In the genomic region with DNA sequence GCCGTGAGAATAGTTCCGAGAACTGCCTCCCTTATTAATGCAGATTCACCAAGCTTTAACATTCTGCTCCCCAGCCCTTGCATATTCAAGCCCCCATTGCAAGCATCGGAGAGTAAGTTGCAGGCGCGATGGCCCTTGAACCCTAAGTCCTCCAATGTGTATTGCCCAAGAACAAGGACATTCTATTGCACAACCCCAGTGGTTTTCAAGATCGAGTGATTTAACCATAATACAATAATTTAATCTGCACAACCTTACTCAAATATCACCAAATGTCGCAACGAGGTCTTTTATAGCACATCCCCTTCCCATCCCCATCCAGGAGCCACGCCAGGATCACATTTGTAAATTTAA, we compare ENCODE assay signal across 8 cellular contexts. TPM values are rescaled to one million over a fixed set of nuclear protein-coding genes. Genes with fewer than 3 reads are reported as not detected.
A peak's percentile ranks its signal among the peaks of the same experiment; 100 is the strongest.
DNase-seq lines count a peak whose midpoint lies in the region; ATAC-seq and TF ChIP-seq lines count a peak whose summit lies in the region.

No MANE protein-coding gene starts in this region.

- WGBS in aorta, 2 donors = 25 to 29% methylated on average over 9 of the region's 9 CpGs

- H3K36me3 Mint-ChIP-seq in stimulated activated naive CD8-positive, alpha-beta T cell treated with anti-CD3 and anti-CD28 coated beads, Interleukin-15, Interleukin-2, amounts not matched to agents 100 ng/mL and 50 ng/mL, for 24 hours (ENCODE audit: low read depth) = no peaks in the 10 kb centered on the region

- intact Hi-C loops in dorsolateral prefrontal cortex (cut with DNase I) = loop anchor here (1.0 to 5.0 kb wide), 7 partner anchors 23 to 479 kb away; partner anchors contain the start of gene TMCC1 (in 1 of the 2)
- intact Hi-C loops in aorta (cut with DNase I) = loop anchor here (2.0 to 5.0 kb wide), 4 partner anchors 136 to 307 kb away; no protein-coding TSS in a partner anchor

- no peaks in the 10 kb centered on the region for H3K27me3 Mint-ChIP-seq in stimulated activated naive CD8-positive, alpha-beta T cell treated with anti-CD3 and anti-CD28 coated beads, Interleukin-15, Interleukin-2, amounts not matched to agents 100 ng/mL and 50 ng/mL, for 24 hours

- H3K4me3 Mint-ChIP-seq in stimulated activated naive CD8-positive, alpha-beta T cell treated with anti-CD3 and anti-CD28 coated beads, Interleukin-15, Interleukin-2, amounts not matched to agents 100 ng/mL and 50 ng/mL, for 24 hours = peak overlapping the region; percentile 90

- no peaks in the 10 kb centered on the region for H3K9me3 Mint-ChIP-seq in stimulated activated naive CD8-positive, alpha-beta T cell treated with anti-CD3 and anti-CD28 coated beads, Interleukin-15, Interleukin-2, amounts not matched to agents 100 ng/mL and 50 ng/mL, for 24 hours

- H3K4me3 ChIP-seq in dorsolateral prefrontal cortex (peak overlapping the region; percentile 46 to 85 (median 71)), muscle layer of colon (ENCODE audit: low read depth in 1 of 2, low read length in 2 of 2) (peak overlapping the region in 1 of 2 donors; percentile 72), aorta (ENCODE audit: low read length in 2 of 2) (no peak overlapping the region)

- ATAC-seq in stimulated activated naive CD8-positive, alpha-beta T cell treated with anti-CD3 and anti-CD28 coated beads, Interleukin-15, Interleukin-2, amounts not matched to agents 100 U/mL and 50 U/mL, for 24 hours = no peak
- peak; percentile 1 for ATAC-seq in aorta (ENCODE audit: low FRiP score)
- no peak for ATAC-seq in HG02798 (IDR thresholded peaks at IDR 0.05; ENCODE audit: poor library complexity, unreplicated experiment)

- H3K27ac ChIP-seq in dorsolateral prefrontal cortex (peak overlapping the region in 57 of 59 donors; percentile 63 to 98 (median 94)), muscle layer of colon (ENCODE audit: low read depth, low read length) (peak overlapping the region; percentile 95), aorta (ENCODE audit: low read depth in 1 of 2, low read length in 2 of 2) (peak overlapping the region in 1 of 2 donors; percentile 98)

- no peak for DNase-seq in stimulated activated naive CD8-positive, alpha-beta T cell treated with anti-CD3 and anti-CD28 coated beads, Interleukin-15, Interleukin-2, amounts not matched to agents 100 U/mL and 50 U/mL, for 24 hours
- DNase-seq in dorsolateral prefrontal cortex (no peak), aorta (no peak), GOT3 (lab: John Stamatoyannopoulos, UW) (no peak), DMS153 (lab: John Stamatoyannopoulos, UW) (no peak)

- H3K9me3 ChIP-seq in muscle layer of colon (ENCODE audit: low read length) (no peaks in the 10 kb centered on the region), aorta (ENCODE audit: control insufficient read depth, low read length) (no peaks in the 10 kb centered on the region)

- H3K27ac Mint-ChIP-seq in stimulated activated naive CD8-positive, alpha-beta T cell treated with anti-CD3 and anti-CD28 coated beads, Interleukin-15, Interleukin-2, amounts not matched to agents 100 ng/mL and 50 ng/mL, for 24 hours = no peak overlapping the region

- peak overlapping the region; percentile 68 for H3K9ac ChIP-seq in muscle layer of colon (ENCODE audit: low read length)

- H3K27me3 ChIP-seq in dorsolateral prefrontal cortex = no peaks in the 10 kb centered on the region
- no peaks in the 10 kb centered on the region for H3K27me3 ChIP-seq in muscle layer of colon (ENCODE audit: control insufficient read depth in 1 of 2, insufficient read depth in 2 of 2, low read length in 2 of 2)
- no peaks in the 10 kb centered on the region for H3K27me3 ChIP-seq in aorta (ENCODE audit: control insufficient read depth in 1 of 2, insufficient read depth in 2 of 2, low read length in 1 of 2)

- H3K4me1 Mint-ChIP-seq in stimulated activated naive CD8-positive, alpha-beta T cell treated with anti-CD3 and anti-CD28 coated beads, Interleukin-15, Interleukin-2, amounts not matched to agents 100 ng/mL and 50 ng/mL, for 24 hours (ENCODE audit: low read depth) = peaks cover 18% of the 10 kb centered on the region

- H3K36me3 ChIP-seq in muscle layer of colon (ENCODE audit: insufficient read depth, low read length) (no peaks in the 10 kb centered on the region), aorta (ENCODE audit: control insufficient read depth in 1 of 2, insufficient read depth in 2 of 2, low read length in 1 of 2) (no peaks in the 10 kb centered on the region)

- H3K4me1 ChIP-seq in muscle layer of colon (ENCODE audit: insufficient read depth, low read length) (peaks cover 32% of the 10 kb centered on the region), aorta (ENCODE audit: control insufficient read depth in 1 of 2, insufficient read depth in 2 of 2, low read length in 2 of 2) (no peaks in the 10 kb centered on the region)

- peak in 13 of 56 donors; percentile 1 to 46 (median 11) for TF ChIP-seq CTCF in dorsolateral prefrontal cortex (IDR thresholded peaks at IDR 0.05 in 54 of 56, conservative IDR thresholded peaks at IDR 0.05 in 2 of 56; ENCODE audit: low read depth in 1 of 56, partially characterized antibody in 56 of 56)

RNA-seq across cellular contexts. Expression of gene PLXND1, which starts 21.7 kb away (rescaled TPM):
- total RNA-seq in dorsolateral prefrontal cortex (100 to 1,000 TPM in 73 of 120 experiments, 10 to 100 TPM in 47; 60.7 to 184 (median 106) TPM), aorta (100 to 1,000 TPM; 176 to 358 TPM)
- polyA plus RNA-seq in aorta = 100 to 1,000 TPM in 1 of 2 donors, 10 to 100 TPM in 1; 55.5 to 149 TPM

Comparison
In these comparisons a context has a peak if more than half of its experiments do, and no peak if none do; other contexts are left out.
1. H3K4me3 ChIP-seq: peak in dorsolateral prefrontal cortex (59 of 59); none in aorta (0 of 2).